Comparison of ENCODE assay signal across 8 cellular contexts in genomic region chr5:132227485-132228240, GRCh38. TPM values are rescaled to one million over a fixed set of nuclear protein-coding genes. Genes with fewer than 3 reads are reported as not detected.
A peak's percentile ranks its signal among the peaks of the same experiment; 100 is the strongest.
DNase-seq lines count a peak whose midpoint lies in the region; ATAC-seq, FAIRE-seq and TF ChIP-seq lines count a peak whose summit lies in the region.

Gene P4HA2 (minus strand): TSS chr5:132227853. CDS start chr5:132218626, 9,227 bp downstream.

- peaks cover 48% of the 10 kb centered on the region for H3K4me1 Mint-ChIP-seq in mesothelial cell of epicardium
- peaks cover 41% of the 10 kb centered on the region for H3K4me1 Mint-ChIP-seq in stimulated activated effector memory CD8-positive, alpha-beta T cell treated with anti-CD3 and anti-CD28 coated beads, Interleukin-12 subunit alpha, Interleukin-12 subunit beta, amount 100 ng/mL, for 72 hours

- H3K27ac Mint-ChIP-seq in mesothelial cell of epicardium = peak within 1 kb of the TSS; percentile 64
- H3K27ac Mint-ChIP-seq in stimulated activated effector memory CD8-positive, alpha-beta T cell treated with anti-CD3 and anti-CD28 coated beads, Interleukin-12 subunit alpha, Interleukin-12 subunit beta, amount 100 ng/mL, for 72 hours = peak within 1 kb of the TSS; percentile 33

- peak; percentile 90 for DNase-seq in AG08395 (ENCODE audit: low spot score)
- peak; percentile 73 for DNase-seq in GM18507 (ENCODE audit: extremely low spot score, insufficient read length, low read depth)
- DNase-seq in NCI-H2227 treated with DMSO at 0.1 percent for 48 hours (lab: John Stamatoyannopoulos, UW) = peak; percentile 56
- peak in 2 of 3 experiments; percentile 15 to 36 for DNase-seq in activated CD8-positive, alpha-beta memory T cell treated with anti-CD3 and anti-CD28 coated beads for 48 hours (ENCODE audit: low read depth in 2 of 3, low spot score in 2 of 3)
- no peak for DNase-seq in epithelial cell of proximal tubule (ENCODE audit: low read depth)
- DNase-seq in mesothelial cell of epicardium (ENCODE audit: low spot score in 2 of 2, unreplicated experiment in 2 of 2) = peak; percentile 42 to 76
- DNase-seq in stimulated activated effector memory CD8-positive, alpha-beta T cell treated with anti-CD3 and anti-CD28 coated beads, Interleukin-12 subunit alpha, Interleukin-12 subunit beta, amount 100 ng/mL, for 72 hours (ENCODE audit: low spot score in 2 of 2) = peak; percentile 54 to 78

- H3K27me3 Mint-ChIP-seq in mesothelial cell of epicardium (ENCODE audit: low read depth) = peaks cover 8% of the 10 kb centered on the region

- FAIRE-seq in GM18507 (lab: Jason Lieb, UNC) = peak; percentile 53

- no peak for TF ChIP-seq CTCF in epithelial cell of proximal tubule (conservative IDR thresholded peaks at IDR 0.05; ENCODE audit: low read depth, low read length)
- peak; percentile 15 for TF ChIP-seq CTCF in mesothelial cell of epicardium (IDR thresholded peaks at IDR 0.05; ENCODE audit: unreplicated experiment)

- H3K4me3 Mint-ChIP-seq in mesothelial cell of epicardium = peak within 1 kb of the TSS; percentile 70
- H3K4me3 Mint-ChIP-seq in stimulated activated effector memory CD8-positive, alpha-beta T cell treated with anti-CD3 and anti-CD28 coated beads, Interleukin-12 subunit alpha, Interleukin-12 subunit beta, amount 100 ng/mL, for 72 hours = peak within 1 kb of the TSS; percentile 65

- H3K36me3 Mint-ChIP-seq in mesothelial cell of epicardium = no peaks in the 10 kb centered on the region
- H3K36me3 Mint-ChIP-seq in stimulated activated effector memory CD8-positive, alpha-beta T cell treated with anti-CD3 and anti-CD28 coated beads, Interleukin-12 subunit alpha, Interleukin-12 subunit beta, amount 100 ng/mL, for 72 hours = no peaks in the 10 kb centered on the region

- peak; percentile 85 for ATAC-seq in HG02973 (IDR thresholded peaks at IDR 0.05; ENCODE audit: unreplicated experiment)
- ATAC-seq in stimulated activated effector memory CD8-positive, alpha-beta T cell treated with anti-CD3 and anti-CD28 coated beads, Interleukin-12 subunit alpha, Interleukin-12 subunit beta, amount 100 ng/mL, for 72 hours = peak; percentile 88

- H3K4me3 ChIP-seq in epithelial cell of proximal tubule (ENCODE audit: low read depth, low read length) = peak within 1 kb of the TSS; percentile 76

- no peaks in the 10 kb centered on the region for H3K9me3 Mint-ChIP-seq in mesothelial cell of epicardium
- no peaks in the 10 kb centered on the region for H3K9me3 Mint-ChIP-seq in stimulated activated effector memory CD8-positive, alpha-beta T cell treated with anti-CD3 and anti-CD28 coated beads, Interleukin-12 subunit alpha, Interleukin-12 subunit beta, amount 100 ng/mL, for 72 hours

RNA-seq across cellular contexts. Expression of gene P4HA2, which starts in this region (rescaled TPM):
- 33.6 and 92.0 TPM in 2 replicates for total RNA-seq in epithelial cell of proximal tubule
- total RNA-seq in mesothelial cell of epicardium = 66.3 to 68.7 TPM (median 66.9 TPM) in 3 replicates
